ENCODE assay signal across 2 cellular contexts in the genomic region with DNA sequence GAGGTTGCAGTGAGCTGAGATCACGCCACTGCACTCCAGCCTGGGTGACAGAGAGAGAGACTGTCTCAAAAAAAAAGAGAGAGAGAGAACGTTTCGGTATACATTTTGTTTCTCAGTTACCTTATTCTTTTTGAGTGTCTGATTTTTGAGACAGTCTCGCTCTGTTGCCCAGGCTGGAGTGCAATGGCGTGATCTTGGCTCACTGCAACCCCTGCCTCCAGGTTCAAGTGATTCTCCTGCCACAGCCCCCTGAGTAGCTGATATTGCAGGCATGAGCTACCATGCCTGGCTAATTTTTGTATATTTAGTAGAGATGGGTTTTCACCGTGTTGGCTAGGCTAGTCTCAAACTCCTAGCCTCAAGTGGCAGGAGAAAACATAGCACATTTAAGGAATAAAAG. TPM values are rescaled to one million over a fixed set of nuclear protein-coding genes. Genes with fewer than 3 reads are reported as not detected.
"Had no signal": no experiment of that assay in that cellular context is flagged by ENCODE, and none has a peak within 500 bp of the region (broad histone marks: within the 10 kb centered on the region; RNA-seq: fewer than 3 reads in every experiment).

No MANE protein-coding gene starts in this region.

RNA-seq across cellular contexts. Expression of gene POU1F1, which starts 28.2 kb away (rescaled TPM):
- total RNA-seq: G401, GM12878 had no signal
